Comparison of ENCODE assay signal across 1 cellular context in genomic region chr14:91255026-91255695, GRCh38.
TF ChIP-seq lines count a peak whose summit lies in the region.

No MANE protein-coding gene starts in this region.

TF ChIP-seq in SK-N-SH treated with all-trans-retinoic acid at 6 μM for 48 hours, 23 proteins besides CTCF, POLR2A, EP300 and RAD21 (continued from another document):
- TF ChIP-seq PATZ1 (CRISPR knock-in tag; IDR thresholded peaks at IDR 0.05; ENCODE audit: borderline replicate concordance), result no peak
